8 cellular contexts compared by ENCODE assay signal in genomic region chr6:33344771-33345697, GRCh38. TPM values are rescaled to one million over a fixed set of nuclear protein-coding genes. Genes with fewer than 3 reads are reported as not detected.
A peak's percentile ranks its signal among the peaks of the same experiment; 100 is the strongest.
DNase-seq lines count a peak whose midpoint lies in the region; ATAC-seq and TF ChIP-seq lines count a peak whose summit lies in the region.

No MANE protein-coding gene starts in this region.

- peak; percentile 72 for DNase-seq in GM10248 (ENCODE audit: extremely low spot score)
- DNase-seq in NAMALWA (ENCODE audit: low spot score) = peak; percentile 93
- peak; percentile 79 for DNase-seq in SK-MEL-5 (ENCODE audit: low read depth, low spot score)
- DNase-seq in activated naive CD4-positive, alpha-beta T cell treated with Interleukin-2 at 50 U/mL for 16 hours = peak; percentile 63
- peak; percentile 42 for DNase-seq in glomerular endothelial cell (ENCODE audit: extremely low read depth, low read depth, low spot score)
- DNase-seq in progenitor cell of endocrine pancreas (ENCODE audit: low spot score, unreplicated experiment) = peak; percentile 28

- H3K4me3 Mint-ChIP-seq in progenitor cell of endocrine pancreas (ENCODE audit: low read depth) = no peak overlapping the region

- no peak for ATAC-seq in GM21717 (IDR thresholded peaks at IDR 0.05; ENCODE audit: unreplicated experiment)
- ATAC-seq in GM21367 (IDR thresholded peaks at IDR 0.05; ENCODE audit: unreplicated experiment) = no peak

- peaks cover 23% of the 10 kb centered on the region for H3K4me1 Mint-ChIP-seq in progenitor cell of endocrine pancreas (ENCODE audit: low read depth)

- in situ Hi-C loops in SK-MEL-5 (cut with HindIII; ENCODE audit: low pct_unique_long_range_greater_than_20kb, low sequenced_read_pairs) = no loop called here

- POLR2A ChIA-PET in GM10248 (lab: Yijun Ruan, JAX) = no interaction called here

- H3K36me3 Mint-ChIP-seq in progenitor cell of endocrine pancreas (ENCODE audit: insufficient read depth) = no peaks in the 10 kb centered on the region

- TF ChIP-seq CTCF in GM10248 (IDR thresholded peaks at IDR 0.05; ENCODE audit: control extremely low read depth, extremely low read depth, low read depth, missing control alignments) (peak; percentile 57), progenitor cell of endocrine pancreas (IDR thresholded peaks at IDR 0.05; ENCODE audit: unreplicated experiment) (peak; percentile 69)

- peak overlapping the region; percentile 37 for H3K27ac Mint-ChIP-seq in progenitor cell of endocrine pancreas

- CTCF ChIA-PET in GM10248 (lab: Yijun Ruan, JAX) = interaction anchor here (0.8 to 3.5 kb wide), 25 partner anchors 9 to 113 kb away, joined by 3 to 20 read pairs (median 3); partner anchors contain the start of genes B3GALT4, RGL2 and ZBTB22

- peaks cover 26% of the 10 kb centered on the region for H3K27me3 Mint-ChIP-seq in progenitor cell of endocrine pancreas

- H3K9me3 Mint-ChIP-seq in progenitor cell of endocrine pancreas (ENCODE audit: low read depth) = no peaks in the 10 kb centered on the region

RNA-seq across cellular contexts. Expression of gene DAXX, which starts 22.3 kb away (rescaled TPM):
- 29.0 and 33.5 TPM in 2 replicates for total RNA-seq in SK-MEL-5 (2014; rRNA removed; shearing (Covaris generic))
- polyA plus RNA-seq in SK-MEL-5 (2015; cell fraction: cytosol; rRNA removed) = 36.1 and 39.2 TPM in 2 replicates
- 50.2 and 52.9 TPM in 2 replicates for polyA plus RNA-seq in SK-MEL-5 (2015; cell fraction: nucleus; rRNA removed)
- total RNA-seq in glomerular endothelial cell (47.0 and 58.9 TPM in 2 replicates), progenitor cell of endocrine pancreas (47.5 and 48.4 TPM in 2 replicates)

RNA-seq across cellular contexts. Expression of gene ZBTB22, which starts 27.5 kb away (rescaled TPM):
- 7.6 and 9.2 TPM in 2 replicates for total RNA-seq in SK-MEL-5 (2014; rRNA removed; shearing (Covaris generic))
- 7.5 and 7.8 TPM in 2 replicates for polyA plus RNA-seq in SK-MEL-5 (2015; cell fraction: cytosol; rRNA removed)
- 13.4 and 15.2 TPM in 2 replicates for polyA plus RNA-seq in SK-MEL-5 (2015; cell fraction: nucleus; rRNA removed)
- total RNA-seq in glomerular endothelial cell (11.0 and 12.4 TPM in 2 replicates), progenitor cell of endocrine pancreas (27.3 and 28.1 TPM in 2 replicates)

RNA-seq across cellular contexts. Expression of gene TAPBP, which starts 31.2 kb away (rescaled TPM):
- 45.5 and 55.4 TPM in 2 replicates for total RNA-seq in SK-MEL-5 (2014; rRNA removed; shearing (Covaris generic))
- polyA plus RNA-seq in SK-MEL-5 (2015; cell fraction: cytosol; rRNA removed) = 228 and 235 TPM in 2 replicates
- 40.6 and 49.8 TPM in 2 replicates for polyA plus RNA-seq in SK-MEL-5 (2015; cell fraction: nucleus; rRNA removed)
- 244 and 415 TPM in 2 replicates for total RNA-seq in glomerular endothelial cell
- total RNA-seq in progenitor cell of endocrine pancreas = 20.2 and 22.3 TPM in 2 replicates

RNA-seq across cellular contexts. Expression of gene RGL2, which starts 46.3 kb away (rescaled TPM):
- 11.9 and 14.6 TPM in 2 replicates for total RNA-seq in SK-MEL-5 (2014; rRNA removed; shearing (Covaris generic))
- polyA plus RNA-seq in SK-MEL-5 (2015; cell fraction: cytosol; rRNA removed) = 16.8 and 21.9 TPM in 2 replicates
- 156 and 161 TPM in 2 replicates for polyA plus RNA-seq in SK-MEL-5 (2015; cell fraction: nucleus; rRNA removed)
- total RNA-seq in glomerular endothelial cell = 51.6 and 65.5 TPM in 2 replicates
- total RNA-seq in progenitor cell of endocrine pancreas = 175 and 196 TPM in 2 replicates

RNA-seq across cellular contexts. Expression of gene KIFC1, which starts 46.6 kb away (rescaled TPM):
- total RNA-seq in SK-MEL-5 (2014; rRNA removed; shearing (Covaris generic)) = 21.8 and 23.9 TPM in 2 replicates
- 37.9 and 44.6 TPM in 2 replicates for polyA plus RNA-seq in SK-MEL-5 (2015; cell fraction: cytosol; rRNA removed)
- 39.7 and 64.4 TPM in 2 replicates for polyA plus RNA-seq in SK-MEL-5 (2015; cell fraction: nucleus; rRNA removed)
- total RNA-seq in glomerular endothelial cell (3.9 and 21.9 TPM in 2 replicates), progenitor cell of endocrine pancreas (45.5 and 46.6 TPM in 2 replicates)

Comparison
In these comparisons a context has a peak if more than half of its experiments do, and no peak if none do; other contexts are left out.
1. DNase-seq: peak in every context shown above with its lines; median percentile 93 in NAMALWA; 79 in SK-MEL-5; 72 in GM10248; 63 in activated naive CD4-positive, alpha-beta T cell treated with Interleukin-2 at 50 U/mL for 16 hours; 42 in glomerular endothelial cell; 28 in progenitor cell of endocrine pancreas.